ENCODE assay signal across 1 cellular context in genomic region chr12:63848450-63848849, GRCh38.
A peak's percentile ranks its signal among the peaks of the same experiment; 100 is the strongest.
TF ChIP-seq lines count a peak whose summit lies in the region.

No MANE protein-coding gene starts in this region.

TF ChIP-seq in HEK293, 187 proteins besides CTCF, POLR2A, EP300 and RAD21 (continued from another document):
- TF ChIP-seq, protein P1, sequence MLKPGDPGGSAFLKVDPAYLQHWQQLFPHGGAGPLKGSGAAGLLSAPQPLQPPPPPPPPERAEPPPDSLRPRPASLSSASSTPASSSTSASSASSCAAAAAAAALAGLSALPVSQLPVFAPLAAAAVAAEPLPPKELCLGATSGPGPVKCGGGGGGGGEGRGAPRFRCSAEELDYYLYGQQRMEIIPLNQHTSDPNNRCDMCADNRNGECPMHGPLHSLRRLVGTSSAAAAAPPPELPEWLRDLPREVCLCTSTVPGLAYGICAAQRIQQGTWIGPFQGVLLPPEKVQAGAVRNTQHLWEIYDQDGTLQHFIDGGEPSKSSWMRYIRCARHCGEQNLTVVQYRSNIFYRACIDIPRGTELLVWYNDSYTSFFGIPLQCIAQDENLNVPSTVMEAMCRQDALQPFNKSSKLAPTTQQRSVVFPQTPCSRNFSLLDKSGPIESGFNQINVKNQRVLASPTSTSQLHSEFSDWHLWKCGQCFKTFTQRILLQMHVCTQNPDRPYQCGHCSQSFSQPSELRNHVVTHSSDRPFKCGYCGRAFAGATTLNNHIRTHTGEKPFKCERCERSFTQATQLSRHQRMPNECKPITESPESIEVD (tag by site-specific recombination; IDR thresholded peaks at IDR 0.05), result peak; percentile 63
- TF ChIP-seq, protein P2, sequence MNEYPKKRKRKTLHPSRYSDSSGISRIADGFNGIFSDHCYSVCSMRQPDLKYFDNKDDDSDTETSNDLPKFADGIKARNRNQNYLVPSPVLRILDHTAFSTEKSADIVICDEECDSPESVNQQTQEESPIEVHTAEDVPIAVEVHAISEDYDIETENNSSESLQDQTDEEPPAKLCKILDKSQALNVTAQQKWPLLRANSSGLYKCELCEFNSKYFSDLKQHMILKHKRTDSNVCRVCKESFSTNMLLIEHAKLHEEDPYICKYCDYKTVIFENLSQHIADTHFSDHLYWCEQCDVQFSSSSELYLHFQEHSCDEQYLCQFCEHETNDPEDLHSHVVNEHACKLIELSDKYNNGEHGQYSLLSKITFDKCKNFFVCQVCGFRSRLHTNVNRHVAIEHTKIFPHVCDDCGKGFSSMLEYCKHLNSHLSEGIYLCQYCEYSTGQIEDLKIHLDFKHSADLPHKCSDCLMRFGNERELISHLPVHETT (tag by site-specific recombination; IDR thresholded peaks at IDR 0.05), result no peak
- TF ChIP-seq ZNF501 (tag by site-specific recombination; IDR thresholded peaks at IDR 0.05) (no peak), SP2 (tag by site-specific recombination; IDR thresholded peaks at IDR 0.05) (no peak), ZBTB17 (tag by site-specific recombination; IDR thresholded peaks at IDR 0.05) (peak; percentile 39; the same call in 1 of the 2 replicates), HOXC10 (CRISPR knock-in tag; IDR thresholded peaks at IDR 0.05) (no peak), ZNF391 (tag by site-specific recombination; IDR thresholded peaks at IDR 0.05; ENCODE audit: borderline replicate concordance, low read depth) (no peak), OSR2 (tag by site-specific recombination; IDR thresholded peaks at IDR 0.05) (peak; percentile 69)
- TF ChIP-seq, protein P3, sequence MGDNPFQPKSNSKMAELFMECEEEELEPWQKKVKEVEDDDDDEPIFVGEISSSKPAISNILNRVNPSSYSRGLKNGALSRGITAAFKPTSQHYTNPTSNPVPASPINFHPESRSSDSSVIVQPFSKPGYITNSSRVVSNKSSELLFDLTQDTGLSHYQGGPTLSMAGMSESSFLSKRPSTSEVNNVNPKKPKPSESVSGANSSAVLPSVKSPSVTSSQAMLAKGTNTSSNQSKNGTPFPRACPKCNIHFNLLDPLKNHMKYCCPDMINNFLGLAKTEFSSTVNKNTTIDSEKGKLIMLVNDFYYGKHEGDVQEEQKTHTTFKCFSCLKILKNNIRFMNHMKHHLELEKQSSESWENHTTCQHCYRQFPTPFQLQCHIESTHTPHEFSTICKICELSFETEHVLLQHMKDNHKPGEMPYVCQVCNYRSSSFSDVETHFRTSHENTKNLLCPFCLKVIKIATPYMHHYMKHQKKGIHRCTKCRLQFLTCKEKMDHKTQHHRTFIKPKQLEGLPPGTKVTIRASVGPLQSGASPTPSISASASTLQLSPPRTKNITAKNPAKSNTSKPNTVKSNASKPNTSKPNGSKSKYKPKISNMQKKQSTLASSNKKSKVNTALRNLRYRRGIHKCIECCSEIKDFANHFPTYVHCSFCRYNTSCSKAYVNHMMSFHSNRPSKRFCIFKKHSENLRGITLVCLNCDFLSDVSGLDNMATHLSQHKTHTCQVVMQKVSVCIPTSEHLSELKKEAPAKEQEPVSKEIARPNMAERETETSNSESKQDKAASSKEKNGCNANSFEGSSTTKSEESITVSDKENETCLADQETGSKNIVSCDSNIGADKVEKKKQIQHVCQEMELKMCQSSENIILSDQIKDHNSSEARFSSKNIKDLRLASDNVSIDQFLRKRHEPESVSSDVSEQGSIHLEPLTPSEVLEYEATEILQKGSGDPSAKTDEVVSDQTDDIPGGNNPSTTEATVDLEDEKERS (tag by site-specific recombination; IDR thresholded peaks at IDR 0.05), result no peak
